In genomic region chr6:131950767-131951575, GRCh38 we compare ENCODE assay signal across 9 cellular contexts. TPM values are rescaled to one million over a fixed set of nuclear protein-coding genes. Genes with fewer than 3 reads are reported as not detected.
A peak's percentile ranks its signal among the peaks of the same experiment; 100 is the strongest.
DNase-seq lines count a peak whose midpoint lies in the region; ATAC-seq and TF ChIP-seq lines count a peak whose summit lies in the region.
"Had no signal": no experiment of that assay in that cellular context is flagged by ENCODE, and none has a peak within 500 bp of the region (broad histone marks: within the 10 kb centered on the region; RNA-seq: fewer than 3 reads in every experiment).

Gene CCN2, minus strand, starts transcription at chr6:131951372. Its CDS starts 200 bp downstream, at chr6:131951172.

- H3K27me3 Mint-ChIP-seq in HFFc6 (ENCODE audit: insufficient read depth) (peaks cover 49% of the 10 kb centered on the region), activated B cell treated with CpG ODN at 0.5 μM for 24 hours (peaks cover 37% of the 10 kb centered on the region)

- POLR2A ChIA-PET in activated B cell treated with CpG ODN at 0.5 μM for 24 hours (lab: Charles Lee): interaction anchor here (0.5 to 0.6 kb wide), 3 partner anchors 128 to 554 kb away, joined by 3 to 5 read pairs (median 4); no protein-coding TSS in a partner anchor

- peak within 1 kb of the TSS; percentile 99 for H3K4me3 Mint-ChIP-seq in HFFc6
- peak within 1 kb of the TSS; percentile 86 for H3K4me3 Mint-ChIP-seq in activated B cell treated with CpG ODN at 0.5 μM for 24 hours

- H3K36me3 Mint-ChIP-seq in HFFc6 (ENCODE audit: low read depth) (peaks cover 44% of the 10 kb centered on the region), activated B cell treated with CpG ODN at 0.5 μM for 24 hours (ENCODE audit: low read depth) (no peaks in the 10 kb centered on the region)

- peaks cover 38% of the 10 kb centered on the region for H3K4me1 ChIP-seq in mucosa of stomach (ENCODE audit: control insufficient read depth, insufficient read depth, low read length)

- no peaks in the 10 kb centered on the region for H3K27me3 ChIP-seq in mucosa of stomach (ENCODE audit: control insufficient read depth, insufficient read depth, low read length)

- peak within 1 kb of the TSS; percentile 75 for H3K9ac ChIP-seq in mucosa of stomach (ENCODE audit: low read length)

- ATAC-seq in activated B cell treated with CpG ODN at 0.5 μM for 24 hours (ENCODE audit: low read depth): peak; percentile 54

- H3K36me3 ChIP-seq in mucosa of stomach (ENCODE audit: control insufficient read depth, insufficient read depth, low read length): no peaks in the 10 kb centered on the region

- H3K9me3 Mint-ChIP-seq in HFFc6: peaks cover 28% of the 10 kb centered on the region
- H3K9me3 Mint-ChIP-seq in activated B cell treated with CpG ODN at 0.5 μM for 24 hours: no peaks in the 10 kb centered on the region

- TF ChIP-seq CTCF in HFFc6 (IDR thresholded peaks at IDR 0.05) (peak; percentile 54), activated B cell treated with CpG ODN at 0.5 μM for 24 hours (IDR thresholded peaks at IDR 0.05) (no peak), fibroblast of mammary gland (conservative IDR thresholded peaks at IDR 0.05; ENCODE audit: control insufficient read depth, insufficient read depth, low read depth, low read length) (no peak)

- H3K27ac Mint-ChIP-seq in HFFc6 (peak within 1 kb of the TSS; percentile 97), activated B cell treated with CpG ODN at 0.5 μM for 24 hours (no peak within 1 kb of the TSS)

- intact Hi-C loops in activated B cell treated with CpG ODN at 0.5 μM for 24 hours (cut with micrococcal nuclease): loop anchor here (1.0 to 10.0 kb wide), 3 partner anchors 184 to 264 kb away; no protein-coding TSS in a partner anchor

- H3K9me3 ChIP-seq in mucosa of stomach (ENCODE audit: control insufficient read depth, low read length): no peaks in the 10 kb centered on the region

- H3K4me3 ChIP-seq in fibroblast of mammary gland (ENCODE audit: control insufficient read depth, low read depth, low read length) (peak within 1 kb of the TSS; percentile 66), mucosa of stomach (ENCODE audit: low read length) (peak within 1 kb of the TSS; percentile 98)

- H3K4me1 Mint-ChIP-seq in HFFc6 (ENCODE audit: low read depth) (peaks cover 77% of the 10 kb centered on the region), activated B cell treated with CpG ODN at 0.5 μM for 24 hours (peaks cover 18% of the 10 kb centered on the region)

- CTCF ChIA-PET in activated B cell treated with CpG ODN at 0.5 μM for 24 hours (lab: Charles Lee): interaction anchor here (0.6 to 1.7 kb wide), 6 partner anchors 9 to 267 kb away, joined by 3 to 8 read pairs (median 4); no protein-coding TSS in a partner anchor

- peak; percentile 68 for DNase-seq in D341Med (ENCODE audit: low spot score)
- DNase-seq in HFFc6: peak; percentile 99
- DNase-seq in activated B cell treated with CpG ODN at 0.5 μM for 24 hours: peak; percentile 33
- DNase-seq in fibroblast of mammary gland (ENCODE audit: low read depth): peak; percentile 91
- DNase-seq in ureter (ENCODE audit: low spot score): peak; percentile 86
- no peak for DNase-seq in NCI-H345 treated with DMSO at 0.1 percent for 48 hours (lab: John Stamatoyannopoulos, UW; ENCODE audit: unreplicated experiment)
- DNase-seq in NK-92 (lab: John Stamatoyannopoulos, UW; ENCODE audit: unreplicated experiment): no peak

RNA-seq across cellular contexts. Expression of gene CCN2, which starts in this region (rescaled TPM):
- total RNA-seq in HFFc6 (2021; fragmentation: NEBNext Ultra II Directional; extraction: Animal tissue kit (Norgen Biotek cat#: 25700)): 100 to 1,000 TPM; 493 to 923 (median 550) TPM
- total RNA-seq in activated B cell treated with CpG ODN at 0.5 μM for 24 hours (0.27 and 0.35 TPM in 2 replicates), ureter (70.9 TPM)
- total RNA-seq: activated CD8-positive, alpha-beta memory T cell treated with anti-CD3 and anti-CD28 coated beads for 36 hours had no signal

Comparison
In these comparisons a context has a peak if more than half of its experiments do, and no peak if none do; other contexts are left out.
1. RNA of gene CCN2 (total RNA-seq): 493 to 923 TPM in HFFc6 and 70.9 TPM in ureter (single experiment); 0.27 to 0.35 TPM in activated B cell treated with CpG ODN at 0.5 μM for 24 hours; every median in the first group is over 10 times any median in the second.
2. Peak in DNase-seq and ATAC-seq in activated B cell treated with CpG ODN at 0.5 μM for 24 hours; RNA of the gene not detected or under 1 TPM.
3. DNase-seq: peak in D341Med (single experiment), HFFc6 (single experiment), fibroblast of mammary gland (single experiment) and ureter (single experiment); none in NCI-H345 treated with DMSO at 0.1 percent for 48 hours (single experiment) and NK-92 (single experiment).